In the genomic region with DNA sequence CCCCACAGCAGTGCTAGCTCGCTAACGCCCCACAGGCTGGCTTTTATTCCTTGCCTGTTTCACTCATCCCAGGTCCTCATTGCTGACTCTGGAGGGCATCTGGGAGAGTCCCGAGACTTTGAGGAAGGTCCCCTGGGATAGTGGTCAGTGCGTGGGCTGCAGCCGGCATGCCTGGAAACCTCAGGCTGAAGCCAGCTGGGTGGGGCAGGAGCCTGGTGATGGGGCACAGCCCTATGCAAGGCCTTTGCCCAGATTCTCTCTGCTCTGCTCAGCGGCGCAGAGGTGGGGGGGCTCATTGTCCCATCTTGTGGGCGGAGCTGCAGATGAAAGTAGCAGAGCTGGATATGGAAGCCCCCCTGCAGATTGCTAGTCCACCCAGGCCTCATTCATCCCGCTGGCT, we compare ENCODE assay signal across 19 cellular contexts. TPM values are rescaled to one million over a fixed set of nuclear protein-coding genes. Genes with fewer than 3 reads are reported as not detected.
A peak's percentile ranks its signal among the peaks of the same experiment; 100 is the strongest.
DNase-seq lines count a peak whose midpoint lies in the region; ATAC-seq, FAIRE-seq and TF ChIP-seq lines count a peak whose summit lies in the region.
"Had no signal": no experiment of that assay in that cellular context is flagged by ENCODE, and none has a peak within 500 bp of the region (broad histone marks: within the 10 kb centered on the region; RNA-seq: fewer than 3 reads in every experiment).

No MANE protein-coding gene starts in this region.

- no peak overlapping the region for H3K4me2 ChIP-seq in HepG2 (ENCODE audit: low read depth, low read length)

- H3K4me3 ChIP-seq in liver (ENCODE audit: low read depth in 1 of 3, low read length in 3 of 3) = no peak overlapping the region
- H3K4me3 ChIP-seq in HepG2 (replicated peaks in 1 of 3; ENCODE audit: insufficient read depth in 1 of 3, low read depth in 2 of 3, low read length in 3 of 3) = no peak overlapping the region
- no peak overlapping the region for H3K4me3 ChIP-seq in right cardiac atrium (ENCODE audit: low read length)
- H3K4me3 ChIP-seq: ovary, uterus had no signal

- TF ChIP-seq EP300 in HepG2 (IDR thresholded peaks at IDR 0.05; ENCODE audit: low read depth in 2 of 2, low read length in 2 of 2) (no peak), HepG2 (CRISPR knock-in tag; IDR thresholded peaks at IDR 0.05; ENCODE audit: borderline replicate concordance) (no peak)

- H3K27ac ChIP-seq in liver (ENCODE audit: low read depth in 1 of 2, low read length in 2 of 2) (peak overlapping the region; percentile 24 to 61), HepG2 (ENCODE audit: extremely low read length, insufficient read depth, low read length) (no peak overlapping the region), VCaP (peak overlapping the region; percentile 99), right cardiac atrium (ENCODE audit: low read length) (peak overlapping the region; percentile 79), foreskin keratinocyte (no peak overlapping the region)

- H3K36me3 ChIP-seq in liver (ENCODE audit: control insufficient read depth in 4 of 4, insufficient read depth in 3 of 4, low read depth in 1 of 4, low read length in 3 of 4) (no peaks in the 10 kb centered on the region), HepG2 (replicated peaks in 1 of 2; ENCODE audit: control insufficient read depth in 1 of 2, insufficient read depth in 2 of 2, low read length in 2 of 2) (no peaks in the 10 kb centered on the region)
- H3K36me3 ChIP-seq: ovary, uterus had no signal

- in situ Hi-C loops in HepG2 (cut with HindIII; ENCODE audit: extremely low pct_ligation_motif_present, low pct_unique_long_range_greater_than_20kb) = no loop called here

- intact Hi-C loops in HepG2 (cut with micrococcal nuclease; ENCODE audit: unreplicated experiment) (no loop called here), right cardiac atrium (cut with DNase I) (no loop called here)

- no peak for ATAC-seq in HepG2
- peak in 1 of 2 donors; percentile 4 for ATAC-seq in right cardiac atrium
- no peak for ATAC-seq in foreskin keratinocyte
- ATAC-seq: effector memory CD8-positive, alpha-beta T cell; stimulated activated naive CD8-positive, alpha-beta T cell treated with anti-CD3 and anti-CD28 coated beads, Interleukin-15, Interleukin-2, amounts not matched to agents 100 U/mL and 50 U/mL, for 24 hours had no signal

- POLR2A ChIA-PET in HepG2 (lab: Yijun Ruan, JAX) = no interaction called here

- FAIRE-seq in HepG2 (lab: Jason Lieb, UNC) (no peak), urothelium cell line (lab: Jason Lieb, UNC) (no peak)
- FAIRE-seq: bronchial epithelial cell had no signal

- H3K4me1 ChIP-seq in liver (ENCODE audit: control insufficient read depth in 4 of 4, insufficient read depth in 4 of 4, low read length in 3 of 4) (peaks cover 34 to 85% (median 69%) of the 10 kb centered on the region in 4 donors), HepG2 (ENCODE audit: insufficient read depth, low read length) (peaks cover 69% of the 10 kb centered on the region), right cardiac atrium (ENCODE audit: control insufficient read depth, insufficient read depth, low read length) (peaks cover 23% of the 10 kb centered on the region), foreskin keratinocyte (no peaks in the 10 kb centered on the region)
- H3K4me1 ChIP-seq: uterus had no signal

- BruUV-seq in HepG2 (replicated peaks; lab: Mats Ljungman, UMichigan) = no TSS peak

- TF ChIP-seq RAD21 in liver (IDR thresholded peaks at IDR 0.05) (no peak), HepG2 (CRISPR knock-in tag; IDR thresholded peaks at IDR 0.05) (no peak)

- TF ChIP-seq CTCF in liver (IDR thresholded peaks at IDR 0.05; ENCODE audit: low read depth, low read length, missing input control) (no peak), HepG2 (CRISPR knock-in tag; IDR thresholded peaks at IDR 0.05) (no peak), VCaP (conservative IDR thresholded peaks at IDR 0.05) (no peak), foreskin keratinocyte (conservative IDR thresholded peaks at IDR 0.05) (no peak)

- no peaks in the 10 kb centered on the region for H3K79me2 ChIP-seq in HepG2 (ENCODE audit: insufficient read depth, low read length)

- DNase-seq in HepG2 (ENCODE audit: low spot score) (no peak), right cardiac atrium (peak; percentile 70 to 82 (median 73)), urothelium cell line (ENCODE audit: low spot score) (peak; percentile 60), A172 (ENCODE audit: low spot score) (no peak), foreskin keratinocyte (no peak), NCI-H524 treated with DMSO at 0.1 percent for 48 hours (lab: John Stamatoyannopoulos, UW) (no peak)
- DNase-seq: activated CD4-positive, CD25-positive, alpha-beta regulatory T cell treated with anti-CD3 and anti-CD28 coated beads, Interleukin-2, amount 50 U/mL, for 72 hours; effector memory CD8-positive, alpha-beta T cell; HFFc6; KBM-7; NCI-H1105; NCI-H2171 treated with DMSO at 0.1 percent for 48 hours; ovary; RPMI8226; stimulated activated naive CD8-positive, alpha-beta T cell treated with anti-CD3 and anti-CD28 coated beads, Interleukin-15, Interleukin-2, amounts not matched to agents 100 U/mL and 50 U/mL, for 24 hours; uterus had no signal

- H2AFZ ChIP-seq in HepG2 (ENCODE audit: low read length) = no peak overlapping the region

- CTCF ChIA-PET in HepG2 (lab: Yijun Ruan, JAX; ENCODE audit: low intra/inter-chr PET ratio, low total read pairs) = no interaction called here

- no peak for TF ChIP-seq POLR2A in HepG2 (IDR thresholded peaks at IDR 0.05; ENCODE audit: insufficient read depth in 1 of 2, low read depth in 2 of 2, low read length in 2 of 2)

- 84% methylated on average over 9 of the region's 9 CpGs for WGBS in liver
- 72% methylated on average over 8 of the region's 9 CpGs for WGBS in HepG2 (ENCODE audit: low lambda C conversion rate)
- WGBS in right cardiac atrium = 66% methylated on average over 9 of the region's 9 CpGs

- H3K9ac ChIP-seq in liver (ENCODE audit: low read depth in 1 of 2, low read length in 2 of 2) = no peak overlapping the region
- H3K9ac ChIP-seq in HepG2 (ENCODE audit: insufficient read depth, low read depth, low read length) = no peak overlapping the region

- H3K9me3 ChIP-seq in liver (ENCODE audit: control insufficient read depth in 4 of 4, low read length in 3 of 4) (no peaks in the 10 kb centered on the region), HepG2 (ENCODE audit: low read length) (no peaks in the 10 kb centered on the region), right cardiac atrium (ENCODE audit: control insufficient read depth, low read length) (no peaks in the 10 kb centered on the region)
- H3K9me3 ChIP-seq: ovary, uterus had no signal

- H3K27me3 ChIP-seq in liver (ENCODE audit: control insufficient read depth in 4 of 4, insufficient read depth in 4 of 4, low read length in 3 of 4) = no peaks in the 10 kb centered on the region
- peaks cover 0 to 7% of the 10 kb centered on the region in 2 experiments; a peak in 1 of 5 replicates for H3K27me3 ChIP-seq in HepG2 (ENCODE audit: control insufficient read depth in 1 of 2, insufficient read depth in 2 of 2, low read length in 2 of 2)
- H3K27me3 ChIP-seq in right cardiac atrium (ENCODE audit: control insufficient read depth, insufficient read depth) = no peaks in the 10 kb centered on the region
- no peaks in the 10 kb centered on the region for H3K27me3 ChIP-seq in foreskin keratinocyte
- H3K27me3 ChIP-seq: ovary, uterus had no signal

- H4K20me1 ChIP-seq in HepG2 (ENCODE audit: insufficient read depth, low read length) = no peaks in the 10 kb centered on the region

TF ChIP-seq in HepG2, 621 proteins besides CTCF, POLR2A, EP300 and RAD21 (continues in another document):
- TF ChIP-seq, protein P1, sequence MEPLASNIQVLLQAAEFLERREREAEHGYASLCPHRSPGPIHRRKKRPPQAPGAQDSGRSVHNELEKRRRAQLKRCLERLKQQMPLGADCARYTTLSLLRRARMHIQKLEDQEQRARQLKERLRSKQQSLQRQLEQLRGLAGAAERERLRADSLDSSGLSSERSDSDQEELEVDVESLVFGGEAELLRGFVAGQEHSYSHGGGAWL (CRISPR knock-in tag; IDR thresholded peaks at IDR 0.05) = no peak

RNA-seq across cellular contexts. Expression of a gene that starts 55.7 kb away (rescaled TPM):
- total RNA-seq in liver (10 to 100 TPM; 14.1 to 15.1 TPM), HepG2 (2016; rRNA removed; fragmentation: Illumina TruSeq; extraction: Trizol) (2.6 and 4.4 TPM in 2 replicates), right cardiac atrium (10 to 100 TPM; 54.5 to 68.8 (median 63.2) TPM), foreskin keratinocyte (0.10 TPM in 1 of 2 replicates, not detected in the other)
- polyA plus RNA-seq in liver (1 to 10 TPM; 1.2 to 7.9 TPM), HepG2 (2011; rRNA removed) (3.1 and 3.3 TPM in 2 replicates), right cardiac atrium (31.6 TPM), foreskin keratinocyte (0.02 and 0.03 TPM in 2 replicates)
- 0.79 and 0.91 TPM in 2 replicates for total RNA-seq in HepG2 (2016; cell fraction: cytosol; rRNA removed; fragmentation: Illumina TruSeq; extraction: Trizol; ENCODE audit: low read depth)
- 2.3 and 4.5 TPM in 2 replicates for total RNA-seq in HepG2 (2016; cell fraction: insoluble cytoplasmic fraction; rRNA removed; fragmentation: Illumina TruSeq; extraction: Trizol)
- total RNA-seq in HepG2 (2016; cell fraction: membrane; rRNA removed; fragmentation: Illumina TruSeq; extraction: Trizol) = 2.0 and 2.2 TPM in 2 replicates
- 7.0 and 9.1 TPM in 2 replicates for total RNA-seq in HepG2 (2016; cell fraction: nucleus; rRNA removed; fragmentation: Illumina TruSeq; extraction: Trizol)
- polyA plus RNA-seq in HepG2 (2011; cell fraction: cytosol; rRNA removed) = 1.3 and 2.9 TPM in 2 replicates
- polyA plus RNA-seq in HepG2 (2011; cell fraction: nucleus; rRNA removed) = 6.7 and 14.1 TPM in 2 replicates
- polyA plus RNA-seq in HepG2 (2012) = 3.3 and 3.9 TPM in 2 replicates
- 1.1 and 2.0 TPM in 2 replicates for polyA plus RNA-seq in HepG2 (2016; cell fraction: cytosol; fragmentation: Illumina TruSeq; extraction: Trizol; ENCODE audit: low read depth)
- polyA plus RNA-seq in HepG2 (2016; cell fraction: insoluble cytoplasmic fraction; fragmentation: Illumina TruSeq; extraction: Trizol; ENCODE audit: low read depth) = 2.3 and 2.9 TPM in 2 replicates
- 1.5 and 2.1 TPM in 2 replicates for polyA plus RNA-seq in HepG2 (2016; cell fraction: membrane; fragmentation: Illumina TruSeq; extraction: Trizol; ENCODE audit: low read depth)
- 7.1 and 8.1 TPM in 2 replicates for polyA plus RNA-seq in HepG2 (2016; cell fraction: nucleus; fragmentation: Illumina TruSeq; extraction: Trizol; ENCODE audit: insufficient read depth, low read depth)
- polyA minus RNA-seq in HepG2 (2011; rRNA and poly(A)+ RNA removed; ENCODE audit: low replicate concordance) = 19.3 and 109 TPM in 2 replicates
- polyA minus RNA-seq in HepG2 (2011; cell fraction: cytosol; rRNA and poly(A)+ RNA removed) = 5.3 and 5.6 TPM in 2 replicates
- 11.7 and 25.1 TPM in 2 replicates for polyA minus RNA-seq in HepG2 (2011; cell fraction: nucleus; rRNA and poly(A)+ RNA removed)
- total RNA-seq in A172 (2014; rRNA removed; shearing (Covaris generic)) = 20.8 and 37.9 TPM in 2 replicates

Comparison
In these comparisons a context has a peak if more than half of its experiments do, and no peak if none do; other contexts are left out.
1. H3K27ac ChIP-seq: peak in liver (2 of 2), VCaP (single experiment) and right cardiac atrium (single experiment); none in HepG2 (single experiment) and foreskin keratinocyte (single experiment).
2. DNase-seq: peak in right cardiac atrium (3 of 3) and urothelium cell line (single experiment); none in HepG2 (single experiment), A172 (single experiment), foreskin keratinocyte (0 of 2) and NCI-H524 treated with DMSO at 0.1 percent for 48 hours (single experiment).